In the genomic region with DNA sequence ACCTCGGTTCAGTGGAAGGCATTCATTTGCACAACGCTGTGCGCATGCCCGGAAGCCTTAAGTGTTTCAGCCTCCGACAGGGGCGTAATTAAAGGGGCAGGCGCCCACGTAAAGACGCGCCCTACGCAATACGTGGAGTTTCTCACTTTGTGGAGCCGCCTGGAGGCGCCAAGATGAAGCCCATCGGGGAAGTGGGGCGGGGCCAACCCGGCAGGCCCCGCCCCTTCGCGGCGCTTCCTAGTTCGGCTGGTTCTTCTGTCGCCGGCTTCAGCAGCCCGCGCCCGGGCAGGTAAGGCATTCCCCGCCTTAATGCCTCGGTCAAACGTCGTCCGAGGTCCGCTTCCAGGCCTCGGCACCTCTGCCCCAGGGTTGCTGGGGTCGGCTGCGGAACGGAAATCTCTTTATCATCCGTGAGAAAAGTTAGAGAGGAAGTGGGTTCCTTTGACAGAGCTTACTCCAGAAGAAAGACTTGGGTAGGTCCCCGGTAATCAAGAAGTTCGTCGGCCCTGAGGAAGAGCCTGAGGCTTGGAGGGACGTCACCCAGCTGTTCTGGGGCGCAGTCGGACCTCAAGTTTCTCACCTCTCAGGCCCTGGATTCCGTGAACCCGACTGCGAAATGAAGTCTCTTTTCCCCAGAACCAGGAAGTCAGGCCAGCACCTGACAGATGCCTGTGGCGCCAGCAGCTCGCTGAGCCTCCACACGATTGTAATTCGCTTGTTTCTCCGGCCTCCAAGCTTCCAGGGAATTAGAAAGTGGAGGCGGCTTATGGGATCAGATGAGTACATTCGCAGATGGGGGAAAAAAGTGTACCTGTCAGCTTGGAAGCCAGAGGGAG, we compare ENCODE assay signal across 8 cellular contexts. TPM values are rescaled to one million over a fixed set of nuclear protein-coding genes. Genes with fewer than 3 reads are reported as not detected.
DNase-seq lines count a peak whose midpoint lies in the region; ATAC-seq and TF ChIP-seq lines count a peak whose summit lies in the region.

A gene (plus strand): TSS at position 224 of the 836 bp plus-strand sequence. CDS start 9,161 bp downstream, outside the sequence.
A gene with protein sequence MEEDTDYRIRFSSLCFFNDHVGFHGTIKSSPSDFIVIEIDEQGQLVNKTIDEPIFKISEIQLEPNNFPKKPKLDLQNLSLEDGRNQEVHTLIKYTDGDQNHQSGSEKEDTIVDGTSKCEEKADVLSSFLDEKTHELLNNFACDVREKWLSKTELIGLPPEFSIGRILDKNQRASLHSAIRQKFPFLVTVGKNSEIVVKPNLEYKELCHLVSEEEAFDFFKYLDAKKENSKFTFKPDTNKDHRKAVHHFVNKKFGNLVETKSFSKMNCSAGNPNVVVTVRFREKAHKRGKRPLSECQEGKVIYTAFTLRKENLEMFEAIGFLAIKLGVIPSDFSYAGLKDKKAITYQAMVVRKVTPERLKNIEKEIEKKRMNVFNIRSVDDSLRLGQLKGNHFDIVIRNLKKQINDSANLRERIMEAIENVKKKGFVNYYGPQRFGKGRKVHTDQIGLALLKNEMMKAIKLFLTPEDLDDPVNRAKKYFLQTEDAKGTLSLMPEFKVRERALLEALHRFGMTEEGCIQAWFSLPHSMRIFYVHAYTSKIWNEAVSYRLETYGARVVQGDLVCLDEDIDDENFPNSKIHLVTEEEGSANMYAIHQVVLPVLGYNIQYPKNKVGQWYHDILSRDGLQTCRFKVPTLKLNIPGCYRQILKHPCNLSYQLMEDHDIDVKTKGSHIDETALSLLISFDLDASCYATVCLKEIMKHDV (minus strand): TSS at position 63 of the 836 bp plus-strand sequence. CDS start 3,545 bp downstream, outside the sequence.

- in situ Hi-C loops in astrocyte of the cerebellum (cut with HindIII; ENCODE audit: low sequenced_read_pairs): no loop called here

- peak; percentile 96 for ATAC-seq in GM18505 (IDR thresholded peaks at IDR 0.05; ENCODE audit: unreplicated experiment)
- peak; percentile 98 for ATAC-seq in HG02973 (IDR thresholded peaks at IDR 0.05; ENCODE audit: unreplicated experiment)

- peak; percentile 96 for TF ChIP-seq POLR2A in GM18505 (IDR thresholded peaks at IDR 0.05; ENCODE audit: borderline replicate concordance, extremely low read depth, insufficient read depth, insufficient read length)

- H3K4me3 ChIP-seq in astrocyte of the cerebellum (ENCODE audit: low read depth, low read length): peak within 1 kb of the TSS; percentile 72

- DNase-seq in NCI-H1930 (lab: John Stamatoyannopoulos, UW) (peak; percentile 100), T-helper 9 cell (peak; percentile 90), astrocyte of the cerebellum (ENCODE audit: low read depth) (peak; percentile 94), hepatic stellate cell (ENCODE audit: low spot score) (peak; percentile 90), renal cortical epithelial cell (ENCODE audit: low read depth) (peak; percentile 96), NCI-H2171 treated with DMSO at 0.1 percent for 48 hours (lab: John Stamatoyannopoulos, UW) (no peak)

- TF ChIP-seq CTCF in astrocyte of the cerebellum (IDR thresholded peaks at IDR 0.05; ENCODE audit: low read depth, low read length, missing control alignments): peak; percentile 54

RNA-seq across cellular contexts. Expression of the first gene that starts in this region (rescaled TPM):
- 19.4 and 19.9 TPM in 2 replicates for total RNA-seq in renal cortical epithelial cell

RNA-seq across cellular contexts. Expression of the second gene that starts in this region (rescaled TPM):
- total RNA-seq in renal cortical epithelial cell: 27.1 and 31.3 TPM in 2 replicates
